In the genomic region with DNA sequence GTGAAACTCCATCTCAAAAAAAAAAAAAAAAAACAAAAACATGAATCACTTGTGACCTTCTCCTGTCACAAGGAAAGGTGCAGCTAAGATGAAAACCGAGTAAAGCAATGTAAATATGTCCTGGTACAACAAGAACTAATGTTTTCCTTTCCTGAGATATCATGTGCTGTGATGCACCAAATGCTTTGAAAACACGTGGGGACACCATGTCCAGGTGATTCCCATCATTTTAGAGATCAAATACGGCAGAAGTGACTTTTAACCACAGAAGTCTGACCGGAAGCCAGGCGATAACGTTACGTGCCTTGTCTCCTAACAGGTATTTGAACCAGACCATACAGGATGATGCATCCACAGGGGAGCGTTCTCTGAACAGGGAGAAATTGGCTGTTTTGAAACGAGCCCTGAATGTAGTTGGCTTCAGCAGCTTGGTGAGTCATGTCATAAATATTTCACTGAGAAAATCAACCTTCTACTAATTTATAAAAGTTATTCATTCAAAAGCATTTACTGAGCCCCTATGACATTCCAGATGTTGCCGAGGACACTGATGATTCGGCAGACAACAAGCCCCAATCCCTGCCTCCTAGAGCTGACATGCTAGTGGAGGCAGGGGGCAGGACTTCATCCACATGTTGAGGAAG, we compare ENCODE assay signal across 11 cellular contexts.
A peak's percentile ranks its signal among the peaks of the same experiment; 100 is the strongest.
DNase-seq lines count a peak whose midpoint lies in the region; ATAC-seq and TF ChIP-seq lines count a peak whose summit lies in the region.
"Had no signal": no experiment of that assay in that cellular context is flagged by ENCODE, and none has a peak within 500 bp of the region (broad histone marks: within the 10 kb centered on the region; RNA-seq: fewer than 3 reads in every experiment).

No MANE protein-coding gene starts in this region.

- ATAC-seq in WTC11, result peak; percentile 62

- no peaks in the 10 kb centered on the region for H3K27me3 Mint-ChIP-seq in WTC11 (ENCODE audit: low read depth)
- H3K27me3 Mint-ChIP-seq: brain had no signal

- H3K4me1 Mint-ChIP-seq in WTC11, result peaks cover 4% of the 10 kb centered on the region

- no peak for TF ChIP-seq CTCF in HFF-Myc (IDR thresholded peaks at IDR 0.05; ENCODE audit: low read depth, low read length, missing control alignments)
- TF ChIP-seq CTCF in WTC11 (IDR thresholded peaks at IDR 0.05), result no peak

- H3K36me3 Mint-ChIP-seq in WTC11, result no peaks in the 10 kb centered on the region
- H3K36me3 Mint-ChIP-seq: brain had no signal

- no peak overlapping the region for H3K4me3 Mint-ChIP-seq in WTC11

- H3K4me3 ChIP-seq in HFF-Myc (replicated peaks; ENCODE audit: low read depth, low read length), result no peak overlapping the region

- no peak overlapping the region for H3K27ac Mint-ChIP-seq in WTC11

- DNase-seq in HFF-Myc (ENCODE audit: extremely low read depth, low read depth) (peak; percentile 91), WTC11 (ENCODE audit: low spot score) (no peak), glomerular visceral epithelial cell (ENCODE audit: extremely low spot score) (peak; percentile 73), smooth muscle cell of the brain vasculature (ENCODE audit: low read depth, low spot score) (peak; percentile 39), nucleus accumbens (lab: John Stamatoyannopoulos, UW) (no peak), SIG-M5 (lab: John Stamatoyannopoulos, UW) (no peak)
- no peak for DNase-seq in central memory CD4-positive, alpha-beta T cell
- no peak for DNase-seq in activated CD8-positive, alpha-beta memory T cell treated with anti-CD3 and anti-CD28 coated beads for 24 hours
- DNase-seq: activated CD4-positive, alpha-beta T cell treated with anti-CD3 and anti-CD28 coated beads, Interleukin-2, amount 50 U/mL, for 48 hours; NCI-H1048 had no signal

- POLR2A ChIA-PET in WTC11 (lab: Charles Lee), result no interaction called here

- CTCF ChIA-PET in WTC11 (lab: Charles Lee), result no interaction called here

- no peaks in the 10 kb centered on the region for H3K9me3 Mint-ChIP-seq in WTC11

TF ChIP-seq in WTC11, 78 proteins besides CTCF, POLR2A, EP300 and RAD21:
- no peak for TF ChIP-seq TEAD4 (CRISPR knock-in tag; IDR thresholded peaks at IDR 0.05)
- TF ChIP-seq NFYB (CRISPR knock-in tag; conservative IDR thresholded peaks at IDR 0.05; ENCODE audit: low read depth), result no peak
- no peak for TF ChIP-seq E2F1 (CRISPR knock-in tag; IDR thresholded peaks at IDR 0.05)
- TF ChIP-seq ZBTB43 (CRISPR knock-in tag; IDR thresholded peaks at IDR 0.05), result no peak
- TF ChIP-seq CREB1 (CRISPR knock-in tag; IDR thresholded peaks at IDR 0.05), result no peak

Comparison
In these comparisons a context has a peak if more than half of its experiments do, and no peak if none do; other contexts are left out.
1. DNase-seq: peak in HFF-Myc (single experiment), glomerular visceral epithelial cell (single experiment) and smooth muscle cell of the brain vasculature (single experiment); none in WTC11 (single experiment), nucleus accumbens (0 of 56), central memory CD4-positive, alpha-beta T cell (single experiment), activated CD8-positive, alpha-beta memory T cell treated with anti-CD3 and anti-CD28 coated beads for 24 hours (single experiment) and SIG-M5 (single experiment).